ENCODE assay signal across 13 cellular contexts in the genomic region with DNA sequence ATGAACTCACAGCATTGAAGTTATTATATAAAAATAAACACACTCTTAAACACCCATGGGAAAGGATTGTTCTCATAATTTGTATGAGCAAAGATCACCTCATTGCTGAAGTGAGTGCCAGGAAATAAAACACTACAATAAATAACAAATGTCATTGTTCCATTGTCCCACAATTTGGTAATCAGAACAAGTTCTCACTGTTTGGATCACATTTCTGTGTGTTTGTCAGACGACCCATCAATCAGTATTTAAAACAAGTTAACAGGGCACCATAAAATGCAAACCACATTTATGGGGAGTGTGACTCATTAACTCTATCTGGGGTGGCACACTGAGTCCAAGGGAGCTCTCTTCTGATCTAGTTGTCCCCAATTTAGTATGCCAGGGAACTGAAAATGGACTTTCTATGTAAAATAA.
A peak's percentile ranks its signal among the peaks of the same experiment; 100 is the strongest.
DNase-seq lines count a peak whose midpoint lies in the region; ATAC-seq and TF ChIP-seq lines count a peak whose summit lies in the region.
"Had no signal": no experiment of that assay in that cellular context is flagged by ENCODE, and none has a peak within 500 bp of the region (broad histone marks: within the 10 kb centered on the region; RNA-seq: fewer than 3 reads in every experiment).

No MANE protein-coding gene starts in this region.

- no peaks in the 10 kb centered on the region for H3K4me1 ChIP-seq in fibroblast of lung (ENCODE audit: control insufficient read depth, extremely low read depth, insufficient read depth, low read length)
- H3K4me1 ChIP-seq: gastroesophageal sphincter, left ventricle myocardium inferior had no signal

- H3K36me3 Mint-ChIP-seq in activated T-cell treated with anti-CD3 and anti-CD28 coated beads, Interleukin-2, amount 50 U/mL, for 72 hours (ENCODE audit: insufficient read depth in 2 of 2): no peaks in the 10 kb centered on the region

- no peak overlapping the region for H3K9ac ChIP-seq in fibroblast of lung (ENCODE audit: insufficient read depth, low read length)

- peaks cover 0 to 1% of the 10 kb centered on the region in 2 donors for H3K9me3 Mint-ChIP-seq in activated T-cell treated with anti-CD3 and anti-CD28 coated beads, Interleukin-2, amount 50 U/mL, for 72 hours

- H3K27ac ChIP-seq in fibroblast of lung (ENCODE audit: insufficient read depth, low read length): no peak overlapping the region
- H3K27ac ChIP-seq: gastroesophageal sphincter, left ventricle myocardium inferior had no signal

- H3K27ac Mint-ChIP-seq in activated T-cell treated with anti-CD3 and anti-CD28 coated beads, Interleukin-2, amount 50 U/mL, for 72 hours: peak overlapping the region; percentile 84

- no peak for TF ChIP-seq CTCF in fibroblast of lung (conservative IDR thresholded peaks at IDR 0.05 in 1 of 2, IDR thresholded peaks at IDR 0.05 in 1 of 2; ENCODE audit: low read depth in 1 of 2, low read length in 2 of 2)

- no peaks in the 10 kb centered on the region for H3K27me3 Mint-ChIP-seq in activated T-cell treated with anti-CD3 and anti-CD28 coated beads, Interleukin-2, amount 50 U/mL, for 72 hours (ENCODE audit: low read depth)

- H3K79me2 ChIP-seq in fibroblast of lung (ENCODE audit: control insufficient read depth, insufficient read depth, low read length): no peaks in the 10 kb centered on the region

- no peaks in the 10 kb centered on the region for H3K36me3 ChIP-seq in fibroblast of lung (ENCODE audit: control insufficient read depth, insufficient read depth, low read length)
- H3K36me3 ChIP-seq: gastroesophageal sphincter, left ventricle myocardium inferior had no signal

- H3K9me3 ChIP-seq in fibroblast of lung (ENCODE audit: control insufficient read depth, insufficient read depth, low read depth, low read length): no peaks in the 10 kb centered on the region
- H3K9me3 ChIP-seq: gastroesophageal sphincter, left ventricle myocardium inferior had no signal

- H3K4me1 Mint-ChIP-seq in activated T-cell treated with anti-CD3 and anti-CD28 coated beads, Interleukin-2, amount 50 U/mL, for 72 hours (ENCODE audit: low read depth): peaks cover 24% of the 10 kb centered on the region

- H3K4me2 ChIP-seq in fibroblast of lung (ENCODE audit: extremely low read depth, insufficient read depth, low read length): no peak overlapping the region

- no peak overlapping the region for H3K4me3 ChIP-seq in fibroblast of lung (replicated peaks in 1 of 4; ENCODE audit: control extremely low read depth in 1 of 4, insufficient read depth in 1 of 4, low read depth in 3 of 4, low read length in 4 of 4)
- H3K4me3 ChIP-seq: gastroesophageal sphincter, left ventricle myocardium inferior had no signal

- no peak for DNase-seq in activated T-cell treated with anti-CD3 and anti-CD28 coated beads, Interleukin-2, amount 50 U/mL, for 72 hours
- DNase-seq in activated T-cell treated with anti-CD3 and anti-CD28 coated beads for 4 hours: no peak
- DNase-seq in NCI-H526 (lab: John Stamatoyannopoulos, UW): peak; percentile 41 to 57
- DNase-seq in fibroblast of lung (ENCODE audit: low read depth in 2 of 2): peak; percentile 16 to 32
- DNase-seq in superior temporal gyrus (ENCODE audit: extremely low spot score): peak; percentile 75
- DNase-seq in NCI-H146 (lab: John Stamatoyannopoulos, UW): no peak
- no peak for DNase-seq in DMS 273 treated with DMSO at 0.1 percent for 48 hours (lab: John Stamatoyannopoulos, UW)
- no peak for DNase-seq in SKM-1 treated with dmso at 0.1 percent for 144 hours (lab: John Stamatoyannopoulos, UW; ENCODE audit: unreplicated experiment)
- DNase-seq: activated effector memory CD4-positive, alpha-beta T cell treated with Interleukin-2 at 50 U/mL for 16 hours; left ventricle myocardium inferior; SHP77; stimulated activated CD4-positive, alpha-beta T cell treated with anti-CD3 and anti-CD28 coated beads, Interleukin-4, amount 100 ng/mL, for 1 hour had no signal

- no peaks in the 10 kb centered on the region for H4K20me1 ChIP-seq in fibroblast of lung (ENCODE audit: control insufficient read depth, extremely low read depth, insufficient read depth, low read length)

- H3K27me3 ChIP-seq in fibroblast of lung (ENCODE audit: control insufficient read depth, insufficient read depth, low read length): no peaks in the 10 kb centered on the region
- H3K27me3 ChIP-seq: gastroesophageal sphincter had no signal

- no peak overlapping the region for H3K4me3 Mint-ChIP-seq in activated T-cell treated with anti-CD3 and anti-CD28 coated beads, Interleukin-2, amount 50 U/mL, for 72 hours

- no peak overlapping the region for H2AFZ ChIP-seq in fibroblast of lung (ENCODE audit: low read length)

- ATAC-seq in activated T-cell treated with anti-CD3 and anti-CD28 coated beads, Interleukin-2, amount 50 U/mL, for 72 hours (replicated peaks in 1 of 2): peak; percentile 47 to 50
- ATAC-seq: gastroesophageal sphincter had no signal

Comparison
In these comparisons a context has a peak if more than half of its experiments do, and no peak if none do; other contexts are left out.
1. DNase-seq: peak in NCI-H526 (2 of 2), fibroblast of lung (2 of 2) and superior temporal gyrus (single experiment); none in activated T-cell treated with anti-CD3 and anti-CD28 coated beads, Interleukin-2, amount 50 U/mL, for 72 hours (0 of 2), activated T-cell treated with anti-CD3 and anti-CD28 coated beads for 4 hours (single experiment), NCI-H146 (single experiment), DMS 273 treated with DMSO at 0.1 percent for 48 hours (single experiment) and SKM-1 treated with dmso at 0.1 percent for 144 hours (single experiment).